Comparison of ENCODE assay signal across 9 cellular contexts in genomic region chr6:90537723-90538407, GRCh38. TPM values are rescaled to one million over a fixed set of nuclear protein-coding genes. Genes with fewer than 3 reads are reported as not detected.
DNase-seq lines count a peak whose midpoint lies in the region; ATAC-seq and TF ChIP-seq lines count a peak whose summit lies in the region.
"Had no signal": no experiment of that assay in that cellular context is flagged by ENCODE, and none has a peak within 500 bp of the region (broad histone marks: within the 10 kb centered on the region; RNA-seq: fewer than 3 reads in every experiment).

No MANE protein-coding gene starts in this region.

- H3K4me3 ChIP-seq in Karpas-422 (ENCODE audit: low read length) = peak overlapping the region; percentile 38
- H3K4me3 ChIP-seq in smooth muscle cell = no peak overlapping the region

- H3K4me1 ChIP-seq in Karpas-422 (ENCODE audit: low read length) (peaks cover 75% of the 10 kb centered on the region), smooth muscle cell (ENCODE audit: low read depth) (peaks cover 3% of the 10 kb centered on the region)

- peak overlapping the region; percentile 17 for H3K4me3 Mint-ChIP-seq in dendritic cell treated with granulocyte-macrophage colony-stimulating factor and Interleukin-4, amounts not matched to agents 40 ng/mL and 50 ng/mL, for 4 days

- no peak for TF ChIP-seq CTCF in smooth muscle cell (IDR thresholded peaks at IDR 0.05; ENCODE audit: borderline replicate concordance, insufficient read depth, poor library complexity, severe bottlenecking)

- H3K27ac ChIP-seq in Karpas-422 (ENCODE audit: low read length) (peak overlapping the region; percentile 88), smooth muscle cell (ENCODE audit: low read depth) (peak overlapping the region; percentile 46)

- peaks cover 12% of the 10 kb centered on the region for H3K79me2 ChIP-seq in Karpas-422 (ENCODE audit: low read length)
- H3K79me2 ChIP-seq in smooth muscle cell (ENCODE audit: low read depth) = no peaks in the 10 kb centered on the region

- H3K4me1 Mint-ChIP-seq in dendritic cell treated with granulocyte-macrophage colony-stimulating factor and Interleukin-4, amounts not matched to agents 40 ng/mL and 50 ng/mL, for 4 days (ENCODE audit: low read depth) = peaks cover 12% of the 10 kb centered on the region

- H3K9me3 ChIP-seq in Karpas-422 (ENCODE audit: low read length) (no peaks in the 10 kb centered on the region), smooth muscle cell (replicated peaks; ENCODE audit: low read depth) (no peaks in the 10 kb centered on the region)

- H3K36me3 ChIP-seq in Karpas-422 (ENCODE audit: insufficient read depth, low read length) (peaks cover 21% of the 10 kb centered on the region), smooth muscle cell (ENCODE audit: low read depth) (no peaks in the 10 kb centered on the region)

- H3K9me3 Mint-ChIP-seq in dendritic cell treated with granulocyte-macrophage colony-stimulating factor and Interleukin-4, amounts not matched to agents 40 ng/mL and 50 ng/mL, for 4 days = no peaks in the 10 kb centered on the region

- H3K27ac Mint-ChIP-seq in dendritic cell treated with granulocyte-macrophage colony-stimulating factor and Interleukin-4, amounts not matched to agents 40 ng/mL and 50 ng/mL, for 4 days = peak overlapping the region; percentile 49

- intact Hi-C loops in dendritic cell treated with granulocyte-macrophage colony-stimulating factor and Interleukin-4, amounts not matched to agents 40 ng/mL and 50 ng/mL, for 4 days (cut with micrococcal nuclease) = loop anchor here (5.0 kb wide), 1 partner anchor 711 kb away; the partner anchor contains the start of gene CASP8AP2

- H3K9ac ChIP-seq in Karpas-422 (ENCODE audit: low read length) = peak overlapping the region; percentile 23; the same call in 1 of the 2 replicates
- no peak overlapping the region for H3K9ac ChIP-seq in smooth muscle cell (ENCODE audit: low read depth)

- H4K20me1 ChIP-seq in Karpas-422 (ENCODE audit: insufficient read depth, low read depth, low read length) = no peaks in the 10 kb centered on the region
- H4K20me1 ChIP-seq in smooth muscle cell (ENCODE audit: low read depth) = peaks cover 5% of the 10 kb centered on the region

- H3K9me2 ChIP-seq in Karpas-422 (replicated peaks; ENCODE audit: insufficient read depth, low read length) = no peaks in the 10 kb centered on the region

- H3K27me3 ChIP-seq in Karpas-422 (ENCODE audit: low read length) (no peaks in the 10 kb centered on the region), smooth muscle cell (ENCODE audit: low read depth) (no peaks in the 10 kb centered on the region)

- ATAC-seq in GM19395 (IDR thresholded peaks at IDR 0.05; ENCODE audit: unreplicated experiment) = peak; percentile 85
- ATAC-seq in GM19397 (IDR thresholded peaks at IDR 0.05; ENCODE audit: unreplicated experiment) = no peak

- peak overlapping the region; percentile 67 for H3K4me2 ChIP-seq in Karpas-422 (ENCODE audit: low read depth, low read length, poor library complexity, severe bottlenecking)
- peak overlapping the region; percentile 50 for H3K4me2 ChIP-seq in smooth muscle cell

- H3K27me3 Mint-ChIP-seq in dendritic cell treated with granulocyte-macrophage colony-stimulating factor and Interleukin-4, amounts not matched to agents 40 ng/mL and 50 ng/mL, for 4 days = no peaks in the 10 kb centered on the region

- 13% methylated on average over 3 of the region's 3 CpGs for WGBS in smooth muscle cell (ENCODE audit: low lambda C conversion rate)

- DNase-seq in Karpas-422 (peak; percentile 86), smooth muscle cell (lab: John Stamatoyannopoulos, UW; ENCODE audit: unreplicated experiment) (no peak), NCI-H146 (lab: John Stamatoyannopoulos, UW) (no peak)
- no peak for DNase-seq in stimulated activated CD4-positive, alpha-beta T cell treated with anti-CD3 and anti-CD28 coated beads, Interleukin-4, amount 100 ng/mL, for 4 hours
- DNase-seq: stimulated activated CD4-positive, alpha-beta T cell treated with anti-CD3 and anti-CD28 coated beads, Interleukin-15, amount 100 ng/mL, for 24 hours; SW 1271 had no signal

- H3K36me3 Mint-ChIP-seq in dendritic cell treated with granulocyte-macrophage colony-stimulating factor and Interleukin-4, amounts not matched to agents 40 ng/mL and 50 ng/mL, for 4 days (ENCODE audit: low read depth) = peaks cover 32% of the 10 kb centered on the region

- H2AFZ ChIP-seq in Karpas-422 (ENCODE audit: low read length) (no peak overlapping the region), smooth muscle cell (ENCODE audit: low read depth) (no peak overlapping the region)

- no peaks in the 10 kb centered on the region for H3F3A ChIP-seq in smooth muscle cell (ENCODE audit: low read depth)

RNA-seq across cellular contexts. Expression of gene MAP3K7, which starts 49.0 kb away (rescaled TPM):
- 55.6 and 91.9 TPM in 2 replicates for total RNA-seq in Karpas-422 (2014; rRNA removed; shearing (Covaris generic); ENCODE audit: low replicate concordance)
- total RNA-seq in smooth muscle cell = 40.4 and 48.3 TPM in 2 replicates
- 20.3 and 22.0 TPM in 2 replicates for polyA plus RNA-seq in smooth muscle cell
